In genomic region chr10:46517541-46517940, GRCh38 we compare ENCODE assay signal across 28 cellular contexts. TPM values are rescaled to one million over a fixed set of nuclear protein-coding genes. Genes with fewer than 3 reads are reported as not detected.
DNase-seq lines count a peak whose midpoint lies in the region; ATAC-seq and TF ChIP-seq lines count a peak whose summit lies in the region.
"Had no signal": no experiment of that assay in that cellular context is flagged by ENCODE, and none has a peak within 500 bp of the region (broad histone marks: within the 10 kb centered on the region; RNA-seq: fewer than 3 reads in every experiment).

No MANE protein-coding gene starts in this region.

- H3K9me3 Mint-ChIP-seq in nephron progenitor cell (no peaks in the 10 kb centered on the region), neural progenitor cell (no peaks in the 10 kb centered on the region)
- H3K9me3 Mint-ChIP-seq: activated CD8-positive, alpha-beta T cell treated with anti-CD3 and anti-CD28 coated beads for 36 hours; activated naive CD8-positive, alpha-beta T cell treated with anti-CD3 and anti-CD28 coated beads for 36 hours; effector memory CD8-positive, alpha-beta T cell; IgD-negative memory B cell; immature natural killer cell; memory B cell; stimulated activated memory B cell treated with anti-CD40 and anti-IgM and Interleukin-4, amounts not matched to agents 10 μg/mL and 1 μg/mL and 100 μg/mL, for 72 hours; WTC11 had no signal

- no peaks in the 10 kb centered on the region for H4K20me1 ChIP-seq in neural progenitor cell (ENCODE audit: low read depth)

- no peak overlapping the region for H3K9ac ChIP-seq in neural progenitor cell

- no peaks in the 10 kb centered on the region for H3K27me3 Mint-ChIP-seq in nephron progenitor cell (ENCODE audit: low read depth, poor library complexity)
- peaks cover 8% of the 10 kb centered on the region for H3K27me3 Mint-ChIP-seq in neural progenitor cell (ENCODE audit: insufficient read depth, low read depth)
- H3K27me3 Mint-ChIP-seq: activated CD8-positive, alpha-beta T cell treated with anti-CD3 and anti-CD28 coated beads for 36 hours; IgD-negative memory B cell; memory B cell; stimulated activated memory B cell treated with anti-CD40 and anti-IgM and Interleukin-4, amounts not matched to agents 10 μg/mL and 1 μg/mL and 100 μg/mL, for 72 hours had no signal

- DNase-seq in activated CD4-positive, alpha-beta T cell treated with anti-CD3 and anti-CD28 coated beads for 1 hour = peak; percentile 6
- no peak for DNase-seq in activated CD4-positive, alpha-beta T cell treated with anti-CD3 and anti-CD28 coated beads for 4 hours
- DNase-seq in stimulated activated CD4-positive, alpha-beta T cell treated with anti-CD3 and anti-CD28 coated beads, Interleukin-4, amount 100 ng/mL, for 24 hours = peak; percentile 1
- DNase-seq in stimulated activated CD4-positive, alpha-beta T cell treated with anti-CD3 and anti-CD28 coated beads, Interleukin-12 subunit alpha, Interleukin-12 subunit beta, amount 100 ng/mL, for 4 hours = no peak
- no peak for DNase-seq in nephron progenitor cell
- no peak for DNase-seq in neural progenitor cell (ENCODE audit: low spot score)
- DNase-seq in ureter (ENCODE audit: low spot score) = no peak
- DNase-seq: 8988T; activated CD8-positive, alpha-beta T cell treated with anti-CD3 and anti-CD28 coated beads for 36 hours; activated naive CD8-positive, alpha-beta T cell treated with anti-CD3 and anti-CD28 coated beads for 36 hours; caudate nucleus; effector memory CD8-positive, alpha-beta T cell; erythroblast; immature natural killer cell; NCI-H1048; NCI-H1694; NCI-H446 treated with DMSO at 0.1 percent for 48 hours; sigmoid colon; T-helper 1 cell had no signal

- H3K36me3 Mint-ChIP-seq in nephron progenitor cell (ENCODE audit: low read depth) (no peaks in the 10 kb centered on the region), neural progenitor cell (no peaks in the 10 kb centered on the region)
- H3K36me3 Mint-ChIP-seq: activated naive CD8-positive, alpha-beta T cell treated with anti-CD3 and anti-CD28 coated beads for 36 hours; IgD-negative memory B cell; immature natural killer cell; memory B cell; stimulated activated memory B cell treated with anti-CD40 and anti-IgM and Interleukin-4, amounts not matched to agents 10 μg/mL and 1 μg/mL and 100 μg/mL, for 72 hours; WTC11 had no signal

- no peaks in the 10 kb centered on the region for H3K79me2 ChIP-seq in neural progenitor cell (ENCODE audit: low read depth)

- no peaks in the 10 kb centered on the region for H3K27me3 ChIP-seq in neural progenitor cell
- H3K27me3 ChIP-seq: ascending aorta, sigmoid colon had no signal

- H3K4me1 Mint-ChIP-seq in nephron progenitor cell (no peaks in the 10 kb centered on the region), neural progenitor cell (peaks cover 5% of the 10 kb centered on the region)
- H3K4me1 Mint-ChIP-seq: activated naive CD8-positive, alpha-beta T cell treated with anti-CD3 and anti-CD28 coated beads for 36 hours; IgD-negative memory B cell; immature natural killer cell; memory B cell; stimulated activated memory B cell treated with anti-CD40 and anti-IgM and Interleukin-4, amounts not matched to agents 10 μg/mL and 1 μg/mL and 100 μg/mL, for 72 hours; WTC11 had no signal

- H3K36me3 ChIP-seq in neural progenitor cell = no peaks in the 10 kb centered on the region
- H3K36me3 ChIP-seq: ascending aorta, prostate gland, sigmoid colon, suprapubic skin had no signal

- H2AFZ ChIP-seq in neural progenitor cell (replicated peaks) = no peak overlapping the region

- no peak for TF ChIP-seq CTCF in nephron progenitor cell (IDR thresholded peaks at IDR 0.05)
- TF ChIP-seq CTCF in neural progenitor cell (IDR thresholded peaks at IDR 0.05) = no peak

- H3K4me3 Mint-ChIP-seq in nephron progenitor cell = no peak overlapping the region
- H3K4me3 Mint-ChIP-seq in neural progenitor cell = no peak overlapping the region
- H3K4me3 Mint-ChIP-seq: activated CD8-positive, alpha-beta T cell treated with anti-CD3 and anti-CD28 coated beads for 36 hours; activated naive CD8-positive, alpha-beta T cell treated with anti-CD3 and anti-CD28 coated beads for 36 hours; effector memory CD8-positive, alpha-beta T cell; IgD-negative memory B cell; immature natural killer cell; memory B cell; stimulated activated memory B cell treated with anti-CD40 and anti-IgM and Interleukin-4, amounts not matched to agents 10 μg/mL and 1 μg/mL and 100 μg/mL, for 72 hours; WTC11 had no signal

- no peaks in the 10 kb centered on the region for H3K9me3 ChIP-seq in neural progenitor cell (ENCODE audit: low read depth)
- H3K9me3 ChIP-seq: ascending aorta, prostate gland, sigmoid colon, suprapubic skin had no signal

- H3K27ac Mint-ChIP-seq in nephron progenitor cell = peak overlapping the region; percentile 87
- H3K27ac Mint-ChIP-seq in neural progenitor cell = no peak overlapping the region
- H3K27ac Mint-ChIP-seq: activated CD8-positive, alpha-beta T cell treated with anti-CD3 and anti-CD28 coated beads for 36 hours; activated naive CD8-positive, alpha-beta T cell treated with anti-CD3 and anti-CD28 coated beads for 36 hours; effector memory CD8-positive, alpha-beta T cell; IgD-negative memory B cell; immature natural killer cell; memory B cell; stimulated activated memory B cell treated with anti-CD40 and anti-IgM and Interleukin-4, amounts not matched to agents 10 μg/mL and 1 μg/mL and 100 μg/mL, for 72 hours; WTC11 had no signal

- no peak for ATAC-seq in HG02870 (IDR thresholded peaks at IDR 0.05; ENCODE audit: unreplicated experiment)
- ATAC-seq: activated CD8-positive, alpha-beta T cell treated with anti-CD3 and anti-CD28 coated beads for 36 hours; effector memory CD8-positive, alpha-beta T cell; WTC11 had no signal

- H3K4me1 ChIP-seq in neural progenitor cell = no peaks in the 10 kb centered on the region
- H3K4me1 ChIP-seq: ascending aorta, prostate gland, suprapubic skin had no signal

- no peak overlapping the region for H3K4me3 ChIP-seq in neural progenitor cell
- H3K4me3 ChIP-seq: ascending aorta, prostate gland, sigmoid colon, SK-N-MC, suprapubic skin had no signal

- H3F3A ChIP-seq in neural progenitor cell (ENCODE audit: low read depth) = no peaks in the 10 kb centered on the region

- no peak overlapping the region for H3K4me2 ChIP-seq in neural progenitor cell

- no peak overlapping the region for H3K27ac ChIP-seq in neural progenitor cell
- H3K27ac ChIP-seq: ascending aorta, prostate gland, sigmoid colon, SK-N-MC, suprapubic skin had no signal

RNA-seq across cellular contexts. Expression of gene GPRIN2, which starts 38.9 kb away (rescaled TPM):
- total RNA-seq in neural progenitor cell (ENCODE audit: low replicate concordance) (6.9 and 18.1 TPM in 2 replicates), ureter (9.4 TPM)
- total RNA-seq: activated CD8-positive, alpha-beta T cell treated with anti-CD3 and anti-CD28 coated beads for 36 hours; activated naive CD8-positive, alpha-beta T cell treated with anti-CD3 and anti-CD28 coated beads for 36 hours had no signal

RNA-seq across cellular contexts. Expression of gene NPY4R, which starts 51.8 kb away (rescaled TPM):
- 0.22 TPM in 1 of 2 replicates, not detected in the other for total RNA-seq in neural progenitor cell (ENCODE audit: low replicate concordance)
- not detected for total RNA-seq in ureter
- total RNA-seq: activated CD8-positive, alpha-beta T cell treated with anti-CD3 and anti-CD28 coated beads for 36 hours; activated naive CD8-positive, alpha-beta T cell treated with anti-CD3 and anti-CD28 coated beads for 36 hours; ascending aorta; WTC11 had no signal

Comparison
In these comparisons a context has a peak if more than half of its experiments do, and no peak if none do; other contexts are left out.
1. DNase-seq: peak in activated CD4-positive, alpha-beta T cell treated with anti-CD3 and anti-CD28 coated beads for 1 hour (single experiment) and stimulated activated CD4-positive, alpha-beta T cell treated with anti-CD3 and anti-CD28 coated beads, Interleukin-4, amount 100 ng/mL, for 24 hours (single experiment); none in activated CD4-positive, alpha-beta T cell treated with anti-CD3 and anti-CD28 coated beads for 4 hours (0 of 2), stimulated activated CD4-positive, alpha-beta T cell treated with anti-CD3 and anti-CD28 coated beads, Interleukin-12 subunit alpha, Interleukin-12 subunit beta, amount 100 ng/mL, for 4 hours (single experiment), nephron progenitor cell (single experiment), neural progenitor cell (single experiment) and ureter (single experiment).